32 cellular contexts compared by ENCODE assay signal in genomic region chr2:47483191-47483590, GRCh38.
"Had no signal": no experiment of that assay in that cellular context is flagged by ENCODE, and none has a peak within 500 bp of the region (broad histone marks: within the 10 kb centered on the region; RNA-seq: fewer than 3 reads in every experiment).

No MANE protein-coding gene starts in this region.

- H3K36me3 ChIP-seq: neutrophil, prostate gland, transverse colon had no signal

- H3K27ac ChIP-seq: left lung, lower lobe of right lung, neural progenitor cell, neutrophil, parathyroid adenoma, prostate gland, skin epidermis, stomach, testis, thyroid gland, transverse colon, upper lobe of left lung had no signal

- DNase-seq: hypothalamus; immature natural killer cell; kidney; left colon; left lung; lower lobe of right lung; mammary epithelial cell; mesendoderm; naive B cell; natural killer cell; nephron progenitor cell; occipital lobe; retina; right cardiac atrium; stimulated activated CD4-positive, alpha-beta T cell treated with anti-CD3 and anti-CD28 coated beads, Interleukin-12 subunit alpha, Interleukin-12 subunit beta, amount 100 ng/mL, for 4 hours; stimulated activated CD4-positive, alpha-beta T cell treated with anti-CD3 and anti-CD28 coated beads, Interleukin-15, amount 100 ng/mL, for 24 hours; stimulated activated CD4-positive, alpha-beta T cell treated with anti-CD3 and anti-CD28 coated beads, Interleukin-2, amount 100 ng/mL, for 24 hours; stimulated activated CD4-positive, alpha-beta T cell treated with anti-CD3 and anti-CD28 coated beads, Interleukin-4, amount 100 ng/mL, for 1 hour; stimulated activated naive B cell treated with anti-CD40 and anti-IgM and Interleukin-4, amounts not matched to agents 10 μg/mL and 1 μg/mL and 100 μg/mL, for 72 hours; stimulated activated naive CD8-positive, alpha-beta T cell treated with anti-CD3 and anti-CD28 coated beads, Interleukin-15, Interleukin-2, amounts not matched to agents 100 U/mL and 50 U/mL, for 24 hours; stomach; testis; thyroid gland; transverse colon; upper lobe of left lung had no signal

- FAIRE-seq: islet of Langerhans, kidney had no signal

- H3K4me3 ChIP-seq: left lung, lower lobe of right lung, neural progenitor cell, prostate gland, skin epidermis, stomach, testis, thyroid gland, transverse colon, upper lobe of left lung had no signal

- H3K9me3 ChIP-seq: left lung, lower lobe of right lung, neutrophil, prostate gland, stomach, testis, thyroid gland, transverse colon, upper lobe of left lung had no signal

- ATAC-seq: left colon; left lung; lower lobe of right lung; natural killer cell; right cardiac atrium; sciatic nerve; stimulated activated naive B cell treated with anti-CD40 and anti-IgM and Interleukin-4, amounts not matched to agents 10 μg/mL and 1 μg/mL and 100 μg/mL, for 72 hours; stimulated activated naive CD8-positive, alpha-beta T cell treated with anti-CD3 and anti-CD28 coated beads, Interleukin-15, Interleukin-2, amounts not matched to agents 100 U/mL and 50 U/mL, for 24 hours had no signal

- H3K27me3 ChIP-seq: left lung, neural progenitor cell, neutrophil, stomach, testis, thyroid gland, transverse colon, upper lobe of left lung had no signal
